In the genomic region with DNA sequence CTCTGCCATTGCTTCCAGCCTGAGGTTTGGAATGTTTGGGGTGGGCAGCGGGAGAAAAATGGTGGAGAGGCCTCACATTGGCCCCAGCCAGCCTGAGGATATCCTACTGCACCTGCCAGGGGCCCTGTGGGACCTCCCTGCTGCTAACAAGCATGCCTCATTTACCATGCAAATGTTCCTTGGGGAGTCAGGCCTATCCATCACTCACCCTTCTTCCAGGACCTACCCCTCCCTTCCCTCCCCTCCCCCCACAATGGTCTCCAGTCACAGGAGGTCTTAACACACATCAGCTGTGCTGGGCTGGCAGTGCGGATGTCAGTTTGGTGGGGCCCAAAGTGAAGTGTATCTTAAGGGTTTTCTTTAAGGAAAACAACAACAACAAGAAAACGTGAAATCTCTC, we compare ENCODE assay signal across 19 cellular contexts.
A peak's percentile ranks its signal among the peaks of the same experiment; 100 is the strongest.
DNase-seq lines count a peak whose midpoint lies in the region; ATAC-seq and TF ChIP-seq lines count a peak whose summit lies in the region.
"Had no signal": no experiment of that assay in that cellular context is flagged by ENCODE, and none has a peak within 500 bp of the region (broad histone marks: within the 10 kb centered on the region; RNA-seq: fewer than 3 reads in every experiment).

No MANE protein-coding gene starts in this region.

- no peak overlapping the region for H3K4me3 ChIP-seq in coronary artery
- no peak overlapping the region for H3K4me3 ChIP-seq in ascending aorta
- H3K4me3 ChIP-seq: MG63, SJCRH30 had no signal

- no peak for ATAC-seq in activated CD8-positive, alpha-beta memory T cell treated with anti-CD3 and anti-CD28 coated beads, Interleukin-2, amount 10 ng/mL, durations not matched to agents 7 days and 5 days
- no peak for ATAC-seq in GM18505 (IDR thresholded peaks at IDR 0.05; ENCODE audit: unreplicated experiment)
- ATAC-seq: CD8-positive, alpha-beta T cell had no signal

- TF ChIP-seq POLR2A in GM18505 (IDR thresholded peaks at IDR 0.05; ENCODE audit: borderline replicate concordance, extremely low read depth, insufficient read depth, insufficient read length) = no peak

- H3K27me3 ChIP-seq in ascending aorta = no peaks in the 10 kb centered on the region
- H3K27me3 ChIP-seq: MG63, SJCRH30 had no signal

- DNase-seq in activated CD8-positive, alpha-beta memory T cell treated with anti-CD3 and anti-CD28 coated beads, Interleukin-2, amount 10 ng/mL, durations not matched to agents 7 days and 5 days = peak; percentile 8
- DNase-seq in activated CD8-positive, alpha-beta memory T cell treated with anti-CD3 and anti-CD28 coated beads, Interleukin-2, amount 50 U/mL, for 4 hours = no peak
- DNase-seq in coronary artery (ENCODE audit: low spot score) = peak; percentile 14
- peak; percentile 37 for DNase-seq in left kidney (ENCODE audit: low read depth, low spot score)
- DNase-seq in osteocyte (ENCODE audit: extremely low spot score, unreplicated experiment) = no peak
- no peak for DNase-seq in ascending aorta (ENCODE audit: low spot score in 2 of 2)
- DNase-seq in NCI-H69 (lab: John Stamatoyannopoulos, UW) = no peak
- DNase-seq: CD8-positive, alpha-beta T cell; MG63; NCI-H1092 treated with DMSO at 0.1 percent for 48 hours; NCI-H1694; NCI-H2107; NCI-H226; OCI-M1; RPMI8226; SJCRH30 had no signal

- H3K36me3 Mint-ChIP-seq in activated CD8-positive, alpha-beta memory T cell treated with anti-CD3 and anti-CD28 coated beads, Interleukin-2, amount 10 ng/mL, durations not matched to agents 7 days and 5 days = no peaks in the 10 kb centered on the region
- no peaks in the 10 kb centered on the region for H3K36me3 Mint-ChIP-seq in osteocyte (ENCODE audit: unreplicated experiment)
- H3K36me3 Mint-ChIP-seq: CD8-positive, alpha-beta T cell had no signal

- CTCF ChIA-PET in activated CD8-positive, alpha-beta memory T cell treated with anti-CD3 and anti-CD28 coated beads, Interleukin-2, amount 10 ng/mL, durations not matched to agents 7 days and 5 days (lab: Charles Lee) = no interaction called here

- H3K27ac ChIP-seq in coronary artery (no peak overlapping the region), ascending aorta (no peak overlapping the region)
- H3K27ac ChIP-seq: 22Rv1, SJCRH30 had no signal

- H3K9me3 Mint-ChIP-seq in activated CD8-positive, alpha-beta memory T cell treated with anti-CD3 and anti-CD28 coated beads, Interleukin-2, amount 10 ng/mL, durations not matched to agents 7 days and 5 days (ENCODE audit: low read depth) = peaks cover 31% of the 10 kb centered on the region
- H3K9me3 Mint-ChIP-seq in osteocyte (ENCODE audit: unreplicated experiment) = no peaks in the 10 kb centered on the region

- H3K4me1 Mint-ChIP-seq in activated CD8-positive, alpha-beta memory T cell treated with anti-CD3 and anti-CD28 coated beads, Interleukin-2, amount 10 ng/mL, durations not matched to agents 7 days and 5 days = no peaks in the 10 kb centered on the region
- no peaks in the 10 kb centered on the region for H3K4me1 Mint-ChIP-seq in osteocyte (ENCODE audit: unreplicated experiment)
- H3K4me1 Mint-ChIP-seq: B cell had no signal

- no peak overlapping the region for H3K4me3 Mint-ChIP-seq in activated CD8-positive, alpha-beta memory T cell treated with anti-CD3 and anti-CD28 coated beads, Interleukin-2, amount 10 ng/mL, durations not matched to agents 7 days and 5 days
- H3K4me3 Mint-ChIP-seq in osteocyte (ENCODE audit: unreplicated experiment) = no peak overlapping the region
- H3K4me3 Mint-ChIP-seq: B cell; CD8-positive, alpha-beta T cell had no signal

- H3K9me3 ChIP-seq in ascending aorta = no peaks in the 10 kb centered on the region
- H3K9me3 ChIP-seq: MG63, SJCRH30 had no signal

- no peaks in the 10 kb centered on the region for H3K36me3 ChIP-seq in ascending aorta
- H3K36me3 ChIP-seq: MG63, SJCRH30 had no signal

- H3K4me1 ChIP-seq in ascending aorta = no peaks in the 10 kb centered on the region
- H3K4me1 ChIP-seq: SJCRH30 had no signal

- no peak overlapping the region for H3K27ac Mint-ChIP-seq in activated CD8-positive, alpha-beta memory T cell treated with anti-CD3 and anti-CD28 coated beads, Interleukin-2, amount 10 ng/mL, durations not matched to agents 7 days and 5 days
- no peak overlapping the region for H3K27ac Mint-ChIP-seq in osteocyte (ENCODE audit: unreplicated experiment)
- H3K27ac Mint-ChIP-seq: B cell; CD8-positive, alpha-beta T cell had no signal

- intact Hi-C loops in ascending aorta (cut with DNase I) = no loop called here

- TF ChIP-seq CTCF in coronary artery (IDR thresholded peaks at IDR 0.05) (no peak), osteocyte (IDR thresholded peaks at IDR 0.05) (no peak), ascending aorta (IDR thresholded peaks at IDR 0.05) (no peak)

- no peaks in the 10 kb centered on the region for H3K27me3 Mint-ChIP-seq in activated CD8-positive, alpha-beta memory T cell treated with anti-CD3 and anti-CD28 coated beads, Interleukin-2, amount 10 ng/mL, durations not matched to agents 7 days and 5 days
- H3K27me3 Mint-ChIP-seq in osteocyte (ENCODE audit: unreplicated experiment) = peaks cover 2% of the 10 kb centered on the region
- H3K27me3 Mint-ChIP-seq: B cell had no signal

Comparison
In these comparisons a context has a peak if more than half of its experiments do, and no peak if none do; other contexts are left out.
1. DNase-seq: peak in activated CD8-positive, alpha-beta memory T cell treated with anti-CD3 and anti-CD28 coated beads, Interleukin-2, amount 10 ng/mL, durations not matched to agents 7 days and 5 days (single experiment), coronary artery (single experiment) and left kidney (single experiment); none in activated CD8-positive, alpha-beta memory T cell treated with anti-CD3 and anti-CD28 coated beads, Interleukin-2, amount 50 U/mL, for 4 hours (single experiment), osteocyte (single experiment), ascending aorta (0 of 2) and NCI-H69 (single experiment).